ENCODE assay signal across 8 cellular contexts in the genomic region with DNA sequence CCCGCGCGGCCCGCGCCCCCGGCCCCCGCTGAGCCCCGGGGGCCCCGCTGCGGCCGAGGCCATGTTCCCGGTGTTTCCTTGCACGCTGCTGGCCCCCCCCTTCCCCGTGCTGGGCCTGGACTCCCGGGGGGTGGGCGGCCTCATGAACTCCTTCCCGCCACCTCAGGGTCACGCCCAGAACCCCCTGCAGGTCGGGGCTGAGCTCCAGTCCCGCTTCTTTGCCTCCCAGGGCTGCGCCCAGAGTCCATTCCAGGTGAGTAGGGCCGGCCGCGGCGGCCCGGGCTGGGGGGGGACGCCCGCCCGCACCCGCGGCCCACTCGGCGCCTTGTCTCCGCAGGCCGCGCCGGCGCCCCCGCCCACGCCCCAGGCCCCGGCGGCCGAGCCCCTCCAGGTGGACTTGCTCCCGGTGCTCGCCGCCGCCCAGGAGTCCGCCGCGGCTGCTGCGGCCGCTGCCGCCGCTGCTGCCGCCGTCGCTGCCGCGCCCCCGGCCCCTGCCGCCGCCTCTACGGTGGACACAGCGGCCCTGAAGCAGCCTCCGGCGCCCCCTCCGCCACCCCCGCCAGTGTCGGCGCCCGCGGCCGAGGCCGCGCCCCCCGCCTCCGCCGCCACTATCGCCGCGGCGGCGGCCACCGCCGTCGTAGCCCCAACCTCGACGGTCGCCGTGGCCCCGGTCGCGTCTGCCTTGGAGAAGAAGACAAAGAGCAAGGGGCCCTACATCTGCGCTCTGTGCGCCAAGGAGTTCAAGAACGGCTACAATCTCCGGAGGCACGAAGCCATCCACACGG. TPM values are rescaled to one million over a fixed set of nuclear protein-coding genes. Genes with fewer than 3 reads are reported as not detected.
A peak's percentile ranks its signal among the peaks of the same experiment; 100 is the strongest.
DNase-seq lines count a peak whose midpoint lies in the region; ATAC-seq, FAIRE-seq and TF ChIP-seq lines count a peak whose summit lies in the region.

No MANE protein-coding gene starts in this region.

- ATAC-seq in activated naive CD8-positive, alpha-beta T cell treated with anti-CD3 and anti-CD28 coated beads, Interleukin-2, amount 50 U/mL, for 24 hours: no peak
- no peak for ATAC-seq in GM18861 (IDR thresholded peaks at IDR 0.05; ENCODE audit: unreplicated experiment)

- H3K27me3 ChIP-seq in Peyer's patch (no peaks in the 10 kb centered on the region), small intestine (ENCODE audit: control insufficient read depth in 2 of 2, insufficient read depth in 2 of 2, low read length in 2 of 2) (no peaks in the 10 kb centered on the region)

- TF ChIP-seq POLR2A in Peyer's patch (IDR thresholded peaks at IDR 0.05): no peak

- TF ChIP-seq CTCF in Peyer's patch (IDR thresholded peaks at IDR 0.05): no peak

- peaks cover 4 to 47% (median 29%) of the 10 kb centered on the region in 4 donors for H3K4me1 ChIP-seq in Peyer's patch
- peaks cover 6 to 16% of the 10 kb centered on the region in 2 donors for H3K4me1 ChIP-seq in small intestine (ENCODE audit: control insufficient read depth in 2 of 2, insufficient read depth in 1 of 2, low read depth in 1 of 2, low read length in 1 of 2)

- peaks cover 57% of the 10 kb centered on the region for H3K4me1 Mint-ChIP-seq in activated naive CD8-positive, alpha-beta T cell treated with anti-CD3 and anti-CD28 coated beads, Interleukin-2, amount 50 U/mL, for 24 hours

- H3K36me3 ChIP-seq in Peyer's patch (peaks cover 0 to 15% (median 0%) of the 10 kb centered on the region in 3 donors), small intestine (ENCODE audit: control insufficient read depth in 2 of 2, insufficient read depth in 2 of 2, low read length in 2 of 2) (no peaks in the 10 kb centered on the region)

- H3K36me3 Mint-ChIP-seq in activated naive CD8-positive, alpha-beta T cell treated with anti-CD3 and anti-CD28 coated beads, Interleukin-2, amount 50 U/mL, for 24 hours (ENCODE audit: low read depth): peaks cover 53% of the 10 kb centered on the region

- H3K27ac ChIP-seq in Peyer's patch (peak overlapping the region; percentile 85 to 98 (median 90)), small intestine (ENCODE audit: low read depth in 1 of 2, low read length in 1 of 2) (peak overlapping the region; percentile 77 to 91)

- peak overlapping the region; percentile 98 for H3K27ac Mint-ChIP-seq in activated naive CD8-positive, alpha-beta T cell treated with anti-CD3 and anti-CD28 coated beads, Interleukin-2, amount 50 U/mL, for 24 hours

- peak overlapping the region; percentile 55 to 79 (median 70) for H3K4me3 ChIP-seq in Peyer's patch
- peak overlapping the region; percentile 93 for H3K4me3 ChIP-seq in iPS-11a (ENCODE audit: low read depth, low read length)
- peak overlapping the region; percentile 84 to 97 for H3K4me3 ChIP-seq in small intestine (ENCODE audit: low read depth in 1 of 2, low read length in 2 of 2)

- no peaks in the 10 kb centered on the region for H3K27me3 Mint-ChIP-seq in activated naive CD8-positive, alpha-beta T cell treated with anti-CD3 and anti-CD28 coated beads, Interleukin-2, amount 50 U/mL, for 24 hours

- no peaks in the 10 kb centered on the region for H3K9me3 Mint-ChIP-seq in activated naive CD8-positive, alpha-beta T cell treated with anti-CD3 and anti-CD28 coated beads, Interleukin-2, amount 50 U/mL, for 24 hours

- peak; percentile 60 for DNase-seq in DMS79 (lab: John Stamatoyannopoulos, UW)
- DNase-seq in HTR-8/SVneo (ENCODE audit: insufficient read length, low spot score): peak; percentile 43
- DNase-seq in Peyer's patch: peak; percentile 63 to 76 (median 73)
- DNase-seq in activated naive CD8-positive, alpha-beta T cell treated with anti-CD3 and anti-CD28 coated beads, Interleukin-2, amount 50 U/mL, for 24 hours: peak; percentile 74
- DNase-seq in small intestine: no peak
- DNase-seq in GM19239 (ENCODE audit: insufficient read length, low spot score): no peak

- WGBS in small intestine, 3 donors: 0 to 1% (median 1%) methylated on average over 52 to 99 of the region's 99 CpGs

- no peak for FAIRE-seq in HTR-8/SVneo (lab: Jason Lieb, UNC)
- FAIRE-seq in small intestine (lab: Jason Lieb, UNC): no peak
- no peak for FAIRE-seq in GM19239 (lab: Jason Lieb, UNC)

- H3K9me3 ChIP-seq in Peyer's patch (no peaks in the 10 kb centered on the region), small intestine (ENCODE audit: control insufficient read depth, low read depth) (no peaks in the 10 kb centered on the region)

- peak overlapping the region; percentile 97 for H3K4me3 Mint-ChIP-seq in activated naive CD8-positive, alpha-beta T cell treated with anti-CD3 and anti-CD28 coated beads, Interleukin-2, amount 50 U/mL, for 24 hours

RNA-seq across cellular contexts. Expression of a gene that starts 0.5 kb away (rescaled TPM):
- 100 to 1,000 TPM; 124 to 208 (median 135) TPM for total RNA-seq in Peyer's patch
- 100 to 1,000 TPM in 1 of 3 donors, 10 to 100 TPM in 2; 91.9 to 269 (median 96.2) TPM for polyA plus RNA-seq in small intestine

RNA-seq across cellular contexts. Expression of a gene that starts 5.2 kb away (rescaled TPM):
- 1 to 10 TPM in 2 of 4 donors, under 1 TPM in 1, not detected in 1; 0.95 to 3.3 (median 2.5) TPM for total RNA-seq in Peyer's patch
- polyA plus RNA-seq in small intestine: 1 to 10 TPM in 1 of 3 donors, under 1 TPM in 1, not detected in 1; 0.27 to 2.7 TPM

RNA-seq across cellular contexts. Expression of a gene that starts 9.1 kb away (rescaled TPM):
- 10 to 100 TPM; 39.5 to 50.3 (median 48.3) TPM for total RNA-seq in Peyer's patch
- polyA plus RNA-seq in small intestine: 10 to 100 TPM; 36.9 to 46.0 (median 45.9) TPM

RNA-seq across cellular contexts. Expression of a gene that starts 13.4 kb away (rescaled TPM):
- 100 to 1,000 TPM; 222 to 709 (median 645) TPM for total RNA-seq in Peyer's patch
- polyA plus RNA-seq in small intestine: 100 to 1,000 TPM; 256 to 558 (median 328) TPM

RNA-seq across cellular contexts. Expression of a gene that starts 16.3 kb away (rescaled TPM):
- 100 to 1,000 TPM in 2 of 4 donors, 10 to 100 TPM in 2; 31.9 to 157 (median 72.8) TPM for total RNA-seq in Peyer's patch
- 10 to 100 TPM; 17.0 to 61.7 (median 23.5) TPM for polyA plus RNA-seq in small intestine

Comparison
In these comparisons a context has a peak if more than half of its experiments do, and no peak if none do; other contexts are left out.
1. DNase-seq: peak in DMS79 (single experiment), HTR-8/SVneo (single experiment), Peyer's patch (3 of 3) and activated naive CD8-positive, alpha-beta T cell treated with anti-CD3 and anti-CD28 coated beads, Interleukin-2, amount 50 U/mL, for 24 hours (single experiment); none in small intestine (single experiment) and GM19239 (single experiment).
2. Peak in every context shown above with its lines, with median percentiles within 50 percentile points of each other: H3K4me3 ChIP-seq.